Comparison of ENCODE assay signal across 1 cellular context in the genomic region with DNA sequence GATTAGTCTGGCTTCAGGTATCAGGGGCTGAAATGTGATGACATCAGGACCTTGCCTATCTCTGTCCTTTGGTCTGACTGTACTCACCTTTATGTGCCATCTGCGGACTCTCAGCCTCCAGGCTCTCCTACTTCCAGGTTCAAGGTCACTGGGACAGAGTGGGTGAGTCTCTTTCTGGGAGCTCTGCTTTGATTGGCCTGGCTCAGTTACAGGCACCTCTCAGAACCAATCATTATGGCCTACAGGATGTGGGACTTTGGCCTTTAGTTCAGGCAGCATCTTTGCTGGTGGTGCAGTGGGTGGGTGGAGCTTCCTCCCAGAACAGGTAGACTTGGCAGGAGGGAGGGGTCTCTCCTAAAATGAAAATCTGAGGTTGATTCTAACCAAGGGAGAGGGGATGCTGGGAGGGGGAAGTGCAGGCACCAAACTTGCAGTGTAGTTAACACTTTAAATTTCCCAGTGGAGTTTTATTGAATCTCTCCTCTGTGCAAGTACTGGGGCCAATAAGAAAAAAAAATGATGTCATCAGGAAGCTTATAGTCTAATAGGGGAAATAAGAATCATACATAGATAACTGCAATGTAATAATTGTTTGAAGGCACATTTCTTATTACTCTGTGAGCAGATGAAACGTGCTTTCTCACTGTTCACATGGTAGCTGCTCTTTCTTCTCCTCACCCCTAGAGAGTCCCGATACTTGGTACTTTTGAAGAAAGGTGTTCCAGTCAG.
TF ChIP-seq lines count a peak whose summit lies in the region.

No MANE protein-coding gene starts in this region.

TF ChIP-seq in HepG2, 621 proteins besides CTCF, POLR2A, EP300 and RAD21 (continued from another document):
- TF ChIP-seq PBX2 (CRISPR knock-in tag; IDR thresholded peaks at IDR 0.05) (peak; percentile 75), NFYC (CRISPR knock-in tag; IDR thresholded peaks at IDR 0.05) (peak; percentile 75), SP2 (CRISPR knock-in tag; IDR thresholded peaks at IDR 0.05) (peak; percentile 76), RNF219 (CRISPR knock-in tag; IDR thresholded peaks at IDR 0.05) (no peak)
